In the genomic region with DNA sequence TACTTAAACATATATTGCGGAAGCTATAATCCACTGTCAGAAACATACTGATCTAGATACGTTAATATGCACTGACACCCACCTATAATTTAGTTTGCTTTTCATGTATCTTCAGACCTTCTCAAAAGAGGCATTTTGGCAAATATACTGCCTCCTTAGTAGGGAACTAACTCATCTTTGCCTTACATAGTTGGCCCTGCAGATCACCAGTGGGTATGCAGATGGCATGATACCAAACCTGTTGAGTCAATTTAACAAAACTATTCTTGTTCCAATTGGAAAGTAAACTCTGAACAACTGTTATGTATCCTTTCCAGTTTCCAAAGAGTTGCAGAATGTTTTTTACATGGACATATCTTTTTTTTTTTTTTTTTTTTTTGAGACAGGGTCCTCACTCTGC, we compare ENCODE assay signal across 19 cellular contexts. TPM values are rescaled to one million over a fixed set of nuclear protein-coding genes. Genes with fewer than 3 reads are reported as not detected.
DNase-seq lines count a peak whose midpoint lies in the region; ATAC-seq and TF ChIP-seq lines count a peak whose summit lies in the region.
"Had no signal": no experiment of that assay in that cellular context is flagged by ENCODE, and none has a peak within 500 bp of the region (broad histone marks: within the 10 kb centered on the region; RNA-seq: fewer than 3 reads in every experiment).

No MANE protein-coding gene starts in this region.

- H3K9me3 Mint-ChIP-seq in stimulated activated effector memory CD8-positive, alpha-beta T cell treated with anti-CD3 and anti-CD28 coated beads, Interleukin-12 subunit alpha, Interleukin-12 subunit beta, amount 100 ng/mL, for 72 hours, result no peaks in the 10 kb centered on the region
- H3K9me3 Mint-ChIP-seq in activated T-cell treated with anti-CD3 and anti-CD28 coated beads, Interleukin-2, amount 50 U/mL, for 72 hours, result no peaks in the 10 kb centered on the region
- H3K9me3 Mint-ChIP-seq: CD14-positive monocyte; CD4-positive, alpha-beta memory T cell; H9 had no signal

- peak overlapping the region; percentile 17 for H3K27ac Mint-ChIP-seq in stimulated activated effector memory CD8-positive, alpha-beta T cell treated with anti-CD3 and anti-CD28 coated beads, Interleukin-12 subunit alpha, Interleukin-12 subunit beta, amount 100 ng/mL, for 72 hours
- no peak overlapping the region for H3K27ac Mint-ChIP-seq in activated T-cell treated with anti-CD3 and anti-CD28 coated beads, Interleukin-2, amount 50 U/mL, for 72 hours

- CTCF ChIA-PET in PC-9 (lab: Charles Lee), result no interaction called here

- H3F3A ChIP-seq in GM23248 (ENCODE audit: insufficient read depth), result peaks cover 6% of the 10 kb centered on the region; the same call in 1 of the 2 replicates
- peaks cover 35% of the 10 kb centered on the region for H3F3A ChIP-seq in PC-9 (ENCODE audit: insufficient read depth, low read depth)

- H4K20me1 ChIP-seq in GM23248 (ENCODE audit: insufficient read depth), result no peaks in the 10 kb centered on the region
- peaks cover 15% of the 10 kb centered on the region for H4K20me1 ChIP-seq in PC-9 (ENCODE audit: insufficient read depth)

- BruUV-seq in PC-9 (replicated peaks; lab: Mats Ljungman, UMichigan), result no TSS peak

- H3K9me3 ChIP-seq in GM23248 (ENCODE audit: low read depth) (no peaks in the 10 kb centered on the region), PC-9 (ENCODE audit: insufficient read depth, low read depth) (no peaks in the 10 kb centered on the region)
- H3K9me3 ChIP-seq: BLaER1 had no signal

- peaks cover 76% of the 10 kb centered on the region for H3K36me3 ChIP-seq in GM23248 (ENCODE audit: low read depth)
- peaks cover 76% of the 10 kb centered on the region for H3K36me3 ChIP-seq in PC-9 (ENCODE audit: low read depth)

- no peak overlapping the region for H3K4me3 ChIP-seq in GM23248
- H3K4me3 ChIP-seq in PC-9, result no peak overlapping the region
- H3K4me3 ChIP-seq: BLaER1, K562 had no signal

- H3K9ac ChIP-seq in GM23248, result no peak overlapping the region
- H3K9ac ChIP-seq: BLaER1 had no signal

- DNase-seq in GM23248 (peak; percentile 53), PC-9 (no peak), fibroblast of peridontal ligament (ENCODE audit: extremely low read depth) (peak; percentile 55)
- no peak for DNase-seq in stimulated activated effector memory CD8-positive, alpha-beta T cell treated with anti-CD3 and anti-CD28 coated beads, Interleukin-12 subunit alpha, Interleukin-12 subunit beta, amount 100 ng/mL, for 72 hours (ENCODE audit: low spot score in 2 of 2)
- no peak for DNase-seq in activated T-cell treated with anti-CD3 and anti-CD28 coated beads, Interleukin-2, amount 50 U/mL, for 72 hours
- no peak for DNase-seq in activated T-cell treated with anti-CD3 and anti-CD28 coated beads, Interleukin-2, amount 50 U/mL, for 1 hour
- DNase-seq: ACHN; Calu3; CD4-positive, alpha-beta memory T cell; DMS79 treated with DMSO at 0.1 percent for 48 hours; GF-D8; H9; IMR-90 had no signal

- H3K27ac ChIP-seq in GM23248 (no peak overlapping the region), PC-9 (0 out of 2 replicates have a peak overlapping the region, but pooled peaks have one; percentile 80)
- H3K27ac ChIP-seq: BLaER1, HL-60 had no signal

- H3K36me3 Mint-ChIP-seq in stimulated activated effector memory CD8-positive, alpha-beta T cell treated with anti-CD3 and anti-CD28 coated beads, Interleukin-12 subunit alpha, Interleukin-12 subunit beta, amount 100 ng/mL, for 72 hours, result peaks cover 97% of the 10 kb centered on the region
- H3K36me3 Mint-ChIP-seq in activated T-cell treated with anti-CD3 and anti-CD28 coated beads, Interleukin-2, amount 50 U/mL, for 72 hours (ENCODE audit: insufficient read depth in 2 of 2), result peaks cover 6 to 34% of the 10 kb centered on the region in 2 donors

- in situ Hi-C loops in GM23248 (cut with MboI), result no loop called here

- no peaks in the 10 kb centered on the region for H3K4me1 Mint-ChIP-seq in stimulated activated effector memory CD8-positive, alpha-beta T cell treated with anti-CD3 and anti-CD28 coated beads, Interleukin-12 subunit alpha, Interleukin-12 subunit beta, amount 100 ng/mL, for 72 hours
- H3K4me1 Mint-ChIP-seq in activated T-cell treated with anti-CD3 and anti-CD28 coated beads, Interleukin-2, amount 50 U/mL, for 72 hours (ENCODE audit: low read depth), result no peaks in the 10 kb centered on the region
- H3K4me1 Mint-ChIP-seq: CD14-positive monocyte; CD4-positive, alpha-beta memory T cell; H9 had no signal

- no peaks in the 10 kb centered on the region for H3K27me3 Mint-ChIP-seq in activated T-cell treated with anti-CD3 and anti-CD28 coated beads, Interleukin-2, amount 50 U/mL, for 72 hours (ENCODE audit: low read depth)
- H3K27me3 Mint-ChIP-seq: CD4-positive, alpha-beta memory T cell had no signal

- H3K4me1 ChIP-seq in GM23248 (ENCODE audit: insufficient read depth) (no peaks in the 10 kb centered on the region), PC-9 (replicated peaks; ENCODE audit: insufficient read depth) (peaks cover 20% of the 10 kb centered on the region)
- H3K4me1 ChIP-seq: BLaER1 had no signal

- H3K9me2 ChIP-seq in GM23248 (ENCODE audit: insufficient read depth), result no peaks in the 10 kb centered on the region
- H3K9me2 ChIP-seq in PC-9 (ENCODE audit: insufficient read depth), result no peaks in the 10 kb centered on the region

- POLR2A ChIA-PET in PC-9 (lab: Charles Lee; ENCODE audit: unreplicated experiment), result no interaction called here

- TF ChIP-seq CTCF in PC-9 (conservative IDR thresholded peaks at IDR 0.05), result no peak

- H3K79me2 ChIP-seq in GM23248 (ENCODE audit: insufficient read depth) (peaks cover 23% of the 10 kb centered on the region), PC-9 (ENCODE audit: low read depth) (no peaks in the 10 kb centered on the region)

- H3K4me2 ChIP-seq in GM23248 (ENCODE audit: unreplicated experiment), result no peak overlapping the region
- no peak overlapping the region for H3K4me2 ChIP-seq in PC-9
- H3K4me2 ChIP-seq: BLaER1 had no signal

- H2AFZ ChIP-seq in GM23248 (no peak overlapping the region), PC-9 (no peak overlapping the region)

- no peaks in the 10 kb centered on the region for H3K27me3 ChIP-seq in GM23248 (replicated peaks; ENCODE audit: insufficient read depth)
- no peaks in the 10 kb centered on the region for H3K27me3 ChIP-seq in PC-9 (ENCODE audit: insufficient read depth, low read depth)
- H3K27me3 ChIP-seq: BLaER1 had no signal

- no peak for ATAC-seq in stimulated activated effector memory CD8-positive, alpha-beta T cell treated with anti-CD3 and anti-CD28 coated beads, Interleukin-12 subunit alpha, Interleukin-12 subunit beta, amount 100 ng/mL, for 72 hours
- ATAC-seq in activated T-cell treated with anti-CD3 and anti-CD28 coated beads, Interleukin-2, amount 50 U/mL, for 72 hours (replicated peaks in 1 of 2), result no peak
- ATAC-seq in HG02884 (IDR thresholded peaks at IDR 0.05; ENCODE audit: unreplicated experiment) (no peak), GM19455 (IDR thresholded peaks at IDR 0.05; ENCODE audit: unreplicated experiment) (no peak)
- ATAC-seq: K562 had no signal

- intact Hi-C loops in PC-9 (cut with micrococcal nuclease; ENCODE audit: unreplicated experiment), result no loop called here

- H3K4me3 Mint-ChIP-seq in stimulated activated effector memory CD8-positive, alpha-beta T cell treated with anti-CD3 and anti-CD28 coated beads, Interleukin-12 subunit alpha, Interleukin-12 subunit beta, amount 100 ng/mL, for 72 hours, result no peak overlapping the region
- H3K4me3 Mint-ChIP-seq in activated T-cell treated with anti-CD3 and anti-CD28 coated beads, Interleukin-2, amount 50 U/mL, for 72 hours, result no peak overlapping the region
- H3K4me3 Mint-ChIP-seq: CD14-positive monocyte; CD4-positive, alpha-beta memory T cell; H9 had no signal

- 96 to 98% methylated on average over 2 of the region's 2 CpGs for WGBS in GM23248 (ENCODE audit: low coverage in 1 of 2, low lambda C conversion rate in 2 of 2, missing lambda C conversion rate in 2 of 2), 2 experiments

RNA-seq across cellular contexts. Expression of a gene that starts 35.6 kb away (rescaled TPM):
- total RNA-seq in GM23248 (2014; rRNA removed; shearing (Covaris generic)), result 43.3 and 51.4 TPM in 2 replicates
- 31.0 and 33.0 TPM in 2 replicates for polyA plus RNA-seq in GM23248 (2016; fragmentation: Nextera tagmentation; extraction: Ambion mirVana)
- 27.8 and 32.8 TPM in 2 replicates for total RNA-seq in PC-9 (2021)
- 10 to 100 TPM; 26.7 to 28.2 TPM for total RNA-seq in activated T-cell treated with anti-CD3 and anti-CD28 coated beads, Interleukin-2, amount 50 U/mL, for 72 hours

RNA-seq across cellular contexts. Expression of a gene that starts 45.6 kb away (rescaled TPM):
- total RNA-seq in GM23248 (2014; rRNA removed; shearing (Covaris generic)), result 98.8 and 110 TPM in 2 replicates
- 69.0 and 74.4 TPM in 2 replicates for polyA plus RNA-seq in GM23248 (2016; fragmentation: Nextera tagmentation; extraction: Ambion mirVana)
- total RNA-seq in PC-9 (2021), result 187 and 222 TPM in 2 replicates
- total RNA-seq in activated T-cell treated with anti-CD3 and anti-CD28 coated beads, Interleukin-2, amount 50 U/mL, for 72 hours, result 100 to 1,000 TPM; 168 to 184 TPM

Comparison
In these comparisons a context has a peak if more than half of its experiments do, and no peak if none do; other contexts are left out.
1. DNase-seq: peak in GM23248 (single experiment) and fibroblast of peridontal ligament (single experiment); none in PC-9 (0 of 2), stimulated activated effector memory CD8-positive, alpha-beta T cell treated with anti-CD3 and anti-CD28 coated beads, Interleukin-12 subunit alpha, Interleukin-12 subunit beta, amount 100 ng/mL, for 72 hours (0 of 2), activated T-cell treated with anti-CD3 and anti-CD28 coated beads, Interleukin-2, amount 50 U/mL, for 72 hours (0 of 2) and activated T-cell treated with anti-CD3 and anti-CD28 coated beads, Interleukin-2, amount 50 U/mL, for 1 hour (single experiment).